ENCODE assay signal across 21 cellular contexts in the genomic region with DNA sequence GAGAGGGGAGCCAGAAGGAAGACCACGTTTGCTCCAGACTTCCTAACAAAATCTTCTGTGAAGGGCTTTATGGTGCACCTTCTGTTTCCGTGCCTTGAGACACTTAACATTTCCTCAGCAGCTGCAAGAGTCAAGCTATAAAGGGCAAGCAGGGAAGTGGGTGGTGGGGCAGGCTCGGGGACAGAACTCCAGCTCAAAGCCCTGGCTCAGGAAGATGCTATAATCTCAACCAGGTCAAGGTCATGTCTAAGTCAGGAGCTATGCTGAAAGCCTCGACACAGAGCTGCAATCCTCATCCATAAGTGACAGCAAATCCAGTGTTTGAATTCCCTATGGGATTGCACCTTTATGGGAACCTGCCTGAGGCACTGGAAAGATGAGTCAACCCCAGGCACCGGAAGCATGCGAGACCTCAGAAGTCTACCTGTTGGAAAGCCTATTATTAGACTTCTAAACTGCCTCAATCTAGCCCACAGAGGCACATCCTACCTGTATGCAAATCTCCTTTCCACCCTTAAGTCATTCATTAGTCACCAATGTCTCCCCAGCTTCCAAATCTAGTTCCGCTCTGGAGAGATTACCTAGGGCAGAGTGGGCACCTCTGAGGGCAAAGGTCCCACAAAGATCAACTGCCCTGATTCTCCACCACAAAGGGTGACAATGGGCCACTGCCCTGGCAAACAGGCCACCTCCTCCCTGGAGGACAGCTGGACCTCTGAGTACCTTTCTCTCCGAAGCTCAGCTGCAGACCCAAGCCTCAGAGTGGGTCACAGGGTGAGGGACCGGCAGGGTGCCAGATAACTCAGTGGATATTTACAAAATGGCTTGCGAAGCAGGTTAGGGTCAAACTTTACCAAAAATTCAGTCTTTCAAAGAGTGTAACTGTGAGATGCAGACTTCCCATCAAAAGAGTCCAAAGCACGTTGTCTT.
A peak's percentile ranks its signal among the peaks of the same experiment; 100 is the strongest.
DNase-seq lines count a peak whose midpoint lies in the region; ATAC-seq and TF ChIP-seq lines count a peak whose summit lies in the region.
"Had no signal": no experiment of that assay in that cellular context is flagged by ENCODE, and none has a peak within 500 bp of the region (broad histone marks: within the 10 kb centered on the region; RNA-seq: fewer than 3 reads in every experiment).

No MANE protein-coding gene starts in this region.

- ATAC-seq in RWPE2 (ENCODE audit: low read depth) (peak; percentile 86), omental fat pad (ENCODE audit: low FRiP score) (no peak)
- no peak for ATAC-seq in natural killer cell treated with Interleukin-12 subunit alpha and Interleukin-12 subunit beta and Interleukin-15 and Interleukin-18, amount 100 ng/mL, for 72 hours
- ATAC-seq: left cardiac atrium had no signal

- TF ChIP-seq CTCF in RWPE2 (IDR thresholded peaks at IDR 0.05; ENCODE audit: poor library complexity, severe bottlenecking) (no peak), smooth muscle cell (IDR thresholded peaks at IDR 0.05; ENCODE audit: borderline replicate concordance, insufficient read depth, poor library complexity, severe bottlenecking) (no peak), omental fat pad (IDR thresholded peaks at IDR 0.05) (no peak)

- no peaks in the 10 kb centered on the region for H3K79me2 ChIP-seq in smooth muscle cell (ENCODE audit: low read depth)

- H3K27ac Mint-ChIP-seq in activated naive CD4-positive, alpha-beta T cell treated with anti-CD3 and anti-CD28 coated beads, Interleukin-2, amount 10 ng/mL, durations not matched to agents 7 days and 5 days, result no peak overlapping the region
- no peak overlapping the region for H3K27ac Mint-ChIP-seq in activated naive CD4-positive, alpha-beta T cell treated with anti-CD3 and anti-CD28 coated beads for 36 hours
- H3K27ac Mint-ChIP-seq in natural killer cell treated with Interleukin-12 subunit alpha and Interleukin-12 subunit beta and Interleukin-15 and Interleukin-18, amount 100 ng/mL, for 72 hours, result no peak overlapping the region
- H3K27ac Mint-ChIP-seq: activated naive CD4-positive, alpha-beta T cell treated with anti-CD3 and anti-CD28 coated beads, Interleukin-2, amount 50 U/mL, for 24 hours; B cell; dendritic cell treated with granulocyte-macrophage colony-stimulating factor and Interleukin-4, amounts not matched to agents 40 ng/mL and 50 ng/mL, for 4 days; T-helper 1 cell treated with Interleukin-12 subunit alpha and Interleukin-12 subunit beta and Interleukin-4 antibody, amounts not matched to agents 30 μg/mL and 1 μg/mL, for 36 hours had no signal

- H3K27me3 Mint-ChIP-seq in activated naive CD4-positive, alpha-beta T cell treated with anti-CD3 and anti-CD28 coated beads, Interleukin-2, amount 10 ng/mL, durations not matched to agents 7 days and 5 days, result peaks cover 27% of the 10 kb centered on the region
- no peaks in the 10 kb centered on the region for H3K27me3 Mint-ChIP-seq in activated naive CD4-positive, alpha-beta T cell treated with anti-CD3 and anti-CD28 coated beads for 36 hours (ENCODE audit: low read depth)
- peaks cover under 1 to 7% of the 10 kb centered on the region in 2 donors for H3K27me3 Mint-ChIP-seq in natural killer cell treated with Interleukin-12 subunit alpha and Interleukin-12 subunit beta and Interleukin-15 and Interleukin-18, amount 100 ng/mL, for 72 hours

- H3K9me3 ChIP-seq in RWPE2 (ENCODE audit: severe bottlenecking) (no peaks in the 10 kb centered on the region), smooth muscle cell (replicated peaks; ENCODE audit: low read depth) (no peaks in the 10 kb centered on the region)
- H3K9me3 ChIP-seq: right atrium auricular region, testis had no signal

- peaks cover 39% of the 10 kb centered on the region for H3K4me1 ChIP-seq in RWPE2 (ENCODE audit: insufficient read depth, poor library complexity, severe bottlenecking)
- no peaks in the 10 kb centered on the region for H3K4me1 ChIP-seq in smooth muscle cell (ENCODE audit: low read depth)
- H3K4me1 ChIP-seq: right atrium auricular region, testis had no signal

- no peak overlapping the region for H2AFZ ChIP-seq in smooth muscle cell (ENCODE audit: low read depth)

- WGBS in smooth muscle cell (ENCODE audit: low lambda C conversion rate), result 73% methylated on average over 11 of the region's 11 CpGs

- H3K27ac ChIP-seq in RWPE2 (ENCODE audit: poor library complexity, severe bottlenecking) (peak overlapping the region; percentile 91), smooth muscle cell (ENCODE audit: low read depth) (peak overlapping the region; percentile 64)
- H3K27ac ChIP-seq: right atrium auricular region, testis had no signal

- intact Hi-C loops in activated naive CD4-positive, alpha-beta T cell treated with anti-CD3 and anti-CD28 coated beads for 36 hours (cut with micrococcal nuclease), result no loop called here
- intact Hi-C loops in head of caudate nucleus (cut with DNase I), result no loop called here

- no peaks in the 10 kb centered on the region for H3K9me3 Mint-ChIP-seq in activated naive CD4-positive, alpha-beta T cell treated with anti-CD3 and anti-CD28 coated beads, Interleukin-2, amount 10 ng/mL, durations not matched to agents 7 days and 5 days
- no peaks in the 10 kb centered on the region for H3K9me3 Mint-ChIP-seq in activated naive CD4-positive, alpha-beta T cell treated with anti-CD3 and anti-CD28 coated beads for 36 hours
- no peaks in the 10 kb centered on the region for H3K9me3 Mint-ChIP-seq in natural killer cell treated with Interleukin-12 subunit alpha and Interleukin-12 subunit beta and Interleukin-15 and Interleukin-18, amount 100 ng/mL, for 72 hours
- H3K9me3 Mint-ChIP-seq: activated naive CD4-positive, alpha-beta T cell treated with anti-CD3 and anti-CD28 coated beads, Interleukin-2, amount 50 U/mL, for 24 hours; dendritic cell treated with granulocyte-macrophage colony-stimulating factor and Interleukin-4, amounts not matched to agents 40 ng/mL and 50 ng/mL, for 4 days; T-helper 1 cell treated with Interleukin-12 subunit alpha and Interleukin-12 subunit beta and Interleukin-4 antibody, amounts not matched to agents 30 μg/mL and 1 μg/mL, for 36 hours had no signal

- peak; percentile 10 for DNase-seq in activated naive CD4-positive, alpha-beta T cell treated with anti-CD3 and anti-CD28 coated beads, Interleukin-2, amount 10 ng/mL, durations not matched to agents 7 days and 5 days
- no peak for DNase-seq in activated naive CD4-positive, alpha-beta T cell treated with anti-CD3 and anti-CD28 coated beads for 36 hours
- DNase-seq in RWPE2 (ENCODE audit: low spot score) (peak; percentile 83), head of caudate nucleus (peak in 34 of 42 donors; percentile 7 to 85 (median 48)), smooth muscle cell (lab: John Stamatoyannopoulos, UW; ENCODE audit: unreplicated experiment) (no peak), DMS 273 (lab: John Stamatoyannopoulos, UW; ENCODE audit: unreplicated experiment) (no peak), omental fat pad (ENCODE audit: low spot score) (no peak)
- DNase-seq in natural killer cell treated with Interleukin-12 subunit alpha and Interleukin-12 subunit beta and Interleukin-15 and Interleukin-18, amount 100 ng/mL, for 72 hours (ENCODE audit: low spot score), result no peak
- DNase-seq: DMS79 treated with DMSO at 0.1 percent for 48 hours; left cardiac atrium; mesendoderm; NCI-H1105 treated with DMSO at 0.1 percent for 48 hours; NCI-H2081; NCI-H446 treated with DMSO at 0.1 percent for 48 hours; stimulated activated naive CD4-positive, alpha-beta T cell treated with Interleukin-2 at 50 U/mL for 16 hours; testis had no signal

- no peaks in the 10 kb centered on the region for H4K20me1 ChIP-seq in smooth muscle cell (ENCODE audit: low read depth)

- no peak overlapping the region for H3K4me2 ChIP-seq in smooth muscle cell

- no peaks in the 10 kb centered on the region for H3K36me3 Mint-ChIP-seq in activated naive CD4-positive, alpha-beta T cell treated with anti-CD3 and anti-CD28 coated beads, Interleukin-2, amount 10 ng/mL, durations not matched to agents 7 days and 5 days
- no peaks in the 10 kb centered on the region for H3K36me3 Mint-ChIP-seq in activated naive CD4-positive, alpha-beta T cell treated with anti-CD3 and anti-CD28 coated beads for 36 hours (ENCODE audit: low read depth)
- H3K36me3 Mint-ChIP-seq in natural killer cell treated with Interleukin-12 subunit alpha and Interleukin-12 subunit beta and Interleukin-15 and Interleukin-18, amount 100 ng/mL, for 72 hours, result no peaks in the 10 kb centered on the region
- H3K36me3 Mint-ChIP-seq: activated naive CD4-positive, alpha-beta T cell treated with anti-CD3 and anti-CD28 coated beads, Interleukin-2, amount 50 U/mL, for 24 hours had no signal

- no peaks in the 10 kb centered on the region for H3K4me1 Mint-ChIP-seq in activated naive CD4-positive, alpha-beta T cell treated with anti-CD3 and anti-CD28 coated beads, Interleukin-2, amount 10 ng/mL, durations not matched to agents 7 days and 5 days
- H3K4me1 Mint-ChIP-seq in activated naive CD4-positive, alpha-beta T cell treated with anti-CD3 and anti-CD28 coated beads for 36 hours (ENCODE audit: low read depth), result no peaks in the 10 kb centered on the region
- no peaks in the 10 kb centered on the region for H3K4me1 Mint-ChIP-seq in natural killer cell treated with Interleukin-12 subunit alpha and Interleukin-12 subunit beta and Interleukin-15 and Interleukin-18, amount 100 ng/mL, for 72 hours (ENCODE audit: low read depth in 2 of 2)
- H3K4me1 Mint-ChIP-seq: activated naive CD4-positive, alpha-beta T cell treated with anti-CD3 and anti-CD28 coated beads, Interleukin-2, amount 50 U/mL, for 24 hours; B cell had no signal

- peaks cover 24% of the 10 kb centered on the region for H3F3A ChIP-seq in smooth muscle cell (ENCODE audit: low read depth)

- no peaks in the 10 kb centered on the region for H3K27me3 ChIP-seq in RWPE2 (ENCODE audit: insufficient read depth, poor library complexity, severe bottlenecking)
- no peaks in the 10 kb centered on the region for H3K27me3 ChIP-seq in smooth muscle cell (ENCODE audit: low read depth)
- H3K27me3 ChIP-seq: right atrium auricular region, testis had no signal

- no peak overlapping the region for H3K4me3 ChIP-seq in RWPE2 (ENCODE audit: severe bottlenecking)
- H3K4me3 ChIP-seq in smooth muscle cell, result no peak overlapping the region
- H3K4me3 ChIP-seq: right atrium auricular region, testis had no signal

- no peak overlapping the region for H3K4me3 Mint-ChIP-seq in activated naive CD4-positive, alpha-beta T cell treated with anti-CD3 and anti-CD28 coated beads, Interleukin-2, amount 10 ng/mL, durations not matched to agents 7 days and 5 days
- no peak overlapping the region for H3K4me3 Mint-ChIP-seq in activated naive CD4-positive, alpha-beta T cell treated with anti-CD3 and anti-CD28 coated beads for 36 hours
- no peak overlapping the region for H3K4me3 Mint-ChIP-seq in natural killer cell treated with Interleukin-12 subunit alpha and Interleukin-12 subunit beta and Interleukin-15 and Interleukin-18, amount 100 ng/mL, for 72 hours
- H3K4me3 Mint-ChIP-seq: activated naive CD4-positive, alpha-beta T cell treated with anti-CD3 and anti-CD28 coated beads, Interleukin-2, amount 50 U/mL, for 24 hours; B cell; dendritic cell treated with granulocyte-macrophage colony-stimulating factor and Interleukin-4, amounts not matched to agents 40 ng/mL and 50 ng/mL, for 4 days; T-helper 1 cell treated with Interleukin-12 subunit alpha and Interleukin-12 subunit beta and Interleukin-4 antibody, amounts not matched to agents 30 μg/mL and 1 μg/mL, for 36 hours had no signal

- no peak overlapping the region for H3K9ac ChIP-seq in smooth muscle cell (ENCODE audit: low read depth)

- H3K36me3 ChIP-seq in RWPE2 (ENCODE audit: low read depth) (no peaks in the 10 kb centered on the region), smooth muscle cell (ENCODE audit: low read depth) (no peaks in the 10 kb centered on the region)
- H3K36me3 ChIP-seq: right atrium auricular region had no signal

- CTCF ChIA-PET in activated naive CD4-positive, alpha-beta T cell treated with anti-CD3 and anti-CD28 coated beads, Interleukin-2, amount 10 ng/mL, durations not matched to agents 7 days and 5 days (lab: Charles Lee), result no interaction called here
- CTCF ChIA-PET in activated naive CD4-positive, alpha-beta T cell treated with anti-CD3 and anti-CD28 coated beads for 36 hours (lab: Charles Lee), result interaction anchor here (1.3 kb wide), 1 partner anchor 19 kb away, joined by 3 read pairs; no protein-coding TSS in a partner anchor

Comparison
In these comparisons a context has a peak if more than half of its experiments do, and no peak if none do; other contexts are left out.
1. DNase-seq: peak in activated naive CD4-positive, alpha-beta T cell treated with anti-CD3 and anti-CD28 coated beads, Interleukin-2, amount 10 ng/mL, durations not matched to agents 7 days and 5 days (single experiment), RWPE2 (single experiment) and head of caudate nucleus (34 of 42); none in activated naive CD4-positive, alpha-beta T cell treated with anti-CD3 and anti-CD28 coated beads for 36 hours (single experiment), smooth muscle cell (single experiment), natural killer cell treated with Interleukin-12 subunit alpha and Interleukin-12 subunit beta and Interleukin-15 and Interleukin-18, amount 100 ng/mL, for 72 hours (single experiment), DMS 273 (single experiment) and omental fat pad (single experiment).